In genomic region chr17:3531266-3532101, GRCh38 we compare ENCODE assay signal across 18 cellular contexts. TPM values are rescaled to one million over a fixed set of nuclear protein-coding genes. Genes with fewer than 3 reads are reported as not detected.
A peak's percentile ranks its signal among the peaks of the same experiment; 100 is the strongest.
DNase-seq lines count a peak whose midpoint lies in the region; ATAC-seq, FAIRE-seq and TF ChIP-seq lines count a peak whose summit lies in the region.
"Had no signal": no experiment of that assay in that cellular context is flagged by ENCODE, and none has a peak within 500 bp of the region (broad histone marks: within the 10 kb centered on the region; RNA-seq: fewer than 3 reads in every experiment).

No MANE protein-coding gene starts in this region.

- no peak for TF ChIP-seq CTCF in glutamatergic neuron (IDR thresholded peaks at IDR 0.05; ENCODE audit: partially characterized antibody, unreplicated experiment)

- no peak for ATAC-seq in GM21529 (IDR thresholded peaks at IDR 0.05; ENCODE audit: unreplicated experiment)
- ATAC-seq: foreskin keratinocyte had no signal

- peaks cover 5% of the 10 kb centered on the region for H3K36me3 Mint-ChIP-seq in glutamatergic neuron (ENCODE audit: unreplicated experiment)

- no peak overlapping the region for H3K4me3 Mint-ChIP-seq in glutamatergic neuron (ENCODE audit: unreplicated experiment)
- H3K4me3 Mint-ChIP-seq: activated CD4-positive, alpha-beta memory T cell treated with anti-CD3 and anti-CD28 coated beads, Interleukin-2, amount 10 ng/mL, durations not matched to agents 7 days and 5 days had no signal

- H3K27ac Mint-ChIP-seq in glutamatergic neuron (ENCODE audit: unreplicated experiment) = no peak overlapping the region
- H3K27ac Mint-ChIP-seq: activated CD4-positive, alpha-beta memory T cell treated with anti-CD3 and anti-CD28 coated beads, Interleukin-2, amount 10 ng/mL, durations not matched to agents 7 days and 5 days had no signal

- FAIRE-seq in small intestine (lab: Jason Lieb, UNC) = no peak

- WGBS in ectodermal cell, 2 experiments = 81 to 83% methylated on average over 21 of the region's 21 CpGs
- WGBS in small intestine, 3 donors = 80 to 84% (median 84%) methylated on average over 19 to 21 of the region's 21 CpGs

- peaks cover 43% of the 10 kb centered on the region for H3K4me1 ChIP-seq in ectodermal cell (ENCODE audit: control insufficient read depth, insufficient read depth, low read length)
- H3K4me1 ChIP-seq in small intestine (ENCODE audit: control insufficient read depth in 2 of 2, insufficient read depth in 1 of 2, low read depth in 1 of 2, low read length in 1 of 2) = no peaks in the 10 kb centered on the region
- H3K4me1 ChIP-seq: foreskin keratinocyte had no signal

- H3K4me1 Mint-ChIP-seq in glutamatergic neuron (ENCODE audit: low read depth, unreplicated experiment) = peaks cover 2% of the 10 kb centered on the region

- H3K9me3 ChIP-seq in ectodermal cell (ENCODE audit: control insufficient read depth, low read length) = no peaks in the 10 kb centered on the region
- no peaks in the 10 kb centered on the region for H3K9me3 ChIP-seq in small intestine (ENCODE audit: control insufficient read depth, low read depth)
- H3K9me3 ChIP-seq: SK-N-SH had no signal

- peak overlapping the region; percentile 98 for H3K27ac ChIP-seq in ectodermal cell (ENCODE audit: insufficient read depth, low read depth, low read length, poor library complexity, severe bottlenecking)
- H3K27ac ChIP-seq in layer of hippocampus (ENCODE audit: low read depth, low read length) = peak overlapping the region; percentile 98
- peak overlapping the region in 1 of 2 donors; percentile 17 for H3K27ac ChIP-seq in small intestine (ENCODE audit: low read depth in 1 of 2, low read length in 1 of 2)
- H3K27ac ChIP-seq: foreskin keratinocyte had no signal

- peak; percentile 40 for DNase-seq in G401 (ENCODE audit: low spot score)
- peak; percentile 99 for DNase-seq in putamen (ENCODE audit: low spot score)
- DNase-seq in glutamatergic neuron = no peak
- no peak for DNase-seq in activated CD4-positive, alpha-beta T cell treated with anti-CD3 and anti-CD28 coated beads for 48 hours
- no peak for DNase-seq in small intestine
- DNase-seq: activated CD4-positive, alpha-beta memory T cell treated with anti-CD3 and anti-CD28 coated beads, Interleukin-2, amount 10 ng/mL, durations not matched to agents 7 days and 5 days; foreskin keratinocyte; GDM1; IMR-90; islet precursor cell; NCI-H1105; NCI-H226; SK-N-SH; stimulated activated naive CD4-positive, alpha-beta T cell treated with Interleukin-2 at 50 U/mL for 16 hours had no signal

- H3K36me3 ChIP-seq in ectodermal cell (ENCODE audit: control insufficient read depth, insufficient read depth, low read length) = no peaks in the 10 kb centered on the region
- H3K36me3 ChIP-seq in small intestine (ENCODE audit: control insufficient read depth in 2 of 2, insufficient read depth in 2 of 2, low read length in 2 of 2) = no peaks in the 10 kb centered on the region

- H3K4me3 ChIP-seq in ectodermal cell (ENCODE audit: insufficient read depth, low read depth, low read length) = no peak overlapping the region
- no peak overlapping the region for H3K4me3 ChIP-seq in small intestine (ENCODE audit: low read depth in 1 of 2, low read length in 2 of 2)
- H3K4me3 ChIP-seq: skin epidermis had no signal

- no peaks in the 10 kb centered on the region for H3K27me3 ChIP-seq in ectodermal cell (ENCODE audit: control insufficient read depth, insufficient read depth, low read length, poor library complexity, severe bottlenecking)
- no peaks in the 10 kb centered on the region for H3K27me3 ChIP-seq in layer of hippocampus (ENCODE audit: control insufficient read depth, insufficient read depth, low read length)
- no peaks in the 10 kb centered on the region for H3K27me3 ChIP-seq in small intestine (ENCODE audit: control insufficient read depth in 2 of 2, insufficient read depth in 2 of 2, low read length in 2 of 2)
- H3K27me3 ChIP-seq: foreskin keratinocyte had no signal

- peaks cover 5% of the 10 kb centered on the region for H3K27me3 Mint-ChIP-seq in glutamatergic neuron (ENCODE audit: unreplicated experiment)

- in situ Hi-C loops in G401 (cut with HindIII; ENCODE audit: low sequenced_read_pairs) = no loop called here

- H3K9me3 Mint-ChIP-seq in glutamatergic neuron (ENCODE audit: unreplicated experiment) = peaks cover 7% of the 10 kb centered on the region
- H3K9me3 Mint-ChIP-seq: activated CD4-positive, alpha-beta memory T cell treated with anti-CD3 and anti-CD28 coated beads, Interleukin-2, amount 10 ng/mL, durations not matched to agents 7 days and 5 days had no signal

RNA-seq across cellular contexts. Expression of gene TRPV3, which starts 26.1 kb away (rescaled TPM):
- total RNA-seq in G401 (2014; rRNA removed; shearing (Covaris generic)) = 0.25 and 0.61 TPM in 2 replicates
- 6.9 TPM for polyA plus RNA-seq in ectodermal cell (2013, experiment 1 of 4)
- polyA plus RNA-seq in ectodermal cell (2013, experiment 2 of 4) = 8.2 TPM
- 6.8 TPM for polyA plus RNA-seq in ectodermal cell (2013, experiment 3 of 4)
- 6.9 TPM for polyA plus RNA-seq in ectodermal cell (2013, experiment 4 of 4)
- total RNA-seq in glutamatergic neuron (ENCODE audit: unreplicated experiment) = 0.74 TPM
- 1 to 10 TPM; 1.1 to 9.4 (median 5.4) TPM for polyA plus RNA-seq in small intestine

RNA-seq across cellular contexts. Expression of gene ASPA, which starts 55.7 kb away (rescaled TPM):
- total RNA-seq in G401 (2014; rRNA removed; shearing (Covaris generic)) = not detected in 2 replicates
- not detected for polyA plus RNA-seq in ectodermal cell (2013, experiment 1 of 4)
- not detected for polyA plus RNA-seq in ectodermal cell (2013, experiment 2 of 4)
- not detected for polyA plus RNA-seq in ectodermal cell (2013, experiment 3 of 4)
- not detected for polyA plus RNA-seq in ectodermal cell (2013, experiment 4 of 4)
- not detected for total RNA-seq in glutamatergic neuron (ENCODE audit: unreplicated experiment)
- polyA plus RNA-seq in small intestine = 1 to 10 TPM; 2.2 to 8.1 (median 5.4) TPM
- total RNA-seq: activated CD4-positive, alpha-beta memory T cell treated with anti-CD3 and anti-CD28 coated beads, Interleukin-2, amount 10 ng/mL, durations not matched to agents 7 days and 5 days; foreskin keratinocyte; IMR-90 had no signal
- polyA plus RNA-seq: foreskin keratinocyte, SK-N-SH had no signal

RNA-seq across cellular contexts. Expression of gene SPATA22, which starts 59.9 kb away (rescaled TPM):
- total RNA-seq in G401 (2014; rRNA removed; shearing (Covaris generic)) = not detected in 2 replicates
- 0.85 TPM for polyA plus RNA-seq in ectodermal cell (2013, experiment 1 of 4)
- 0.98 TPM for polyA plus RNA-seq in ectodermal cell (2013, experiment 2 of 4)
- 0.59 TPM for polyA plus RNA-seq in ectodermal cell (2013, experiment 3 of 4)
- polyA plus RNA-seq in ectodermal cell (2013, experiment 4 of 4) = 0.53 TPM
- total RNA-seq in glutamatergic neuron (ENCODE audit: unreplicated experiment) = not detected
- polyA plus RNA-seq in small intestine = under 1 TPM in 1 of 3 donors, not detected in 2; 0.12 TPM
- total RNA-seq: activated CD4-positive, alpha-beta memory T cell treated with anti-CD3 and anti-CD28 coated beads, Interleukin-2, amount 10 ng/mL, durations not matched to agents 7 days and 5 days; foreskin keratinocyte had no signal
- polyA plus RNA-seq: foreskin keratinocyte, SK-N-SH had no signal

Comparison
In these comparisons a context has a peak if more than half of its experiments do, and no peak if none do; other contexts are left out.
1. DNase-seq: peak in G401 (single experiment) and putamen (single experiment); none in glutamatergic neuron (single experiment), activated CD4-positive, alpha-beta T cell treated with anti-CD3 and anti-CD28 coated beads for 48 hours (single experiment) and small intestine (single experiment).